Comparison of ENCODE assay signal across 29 cellular contexts in the genomic region with DNA sequence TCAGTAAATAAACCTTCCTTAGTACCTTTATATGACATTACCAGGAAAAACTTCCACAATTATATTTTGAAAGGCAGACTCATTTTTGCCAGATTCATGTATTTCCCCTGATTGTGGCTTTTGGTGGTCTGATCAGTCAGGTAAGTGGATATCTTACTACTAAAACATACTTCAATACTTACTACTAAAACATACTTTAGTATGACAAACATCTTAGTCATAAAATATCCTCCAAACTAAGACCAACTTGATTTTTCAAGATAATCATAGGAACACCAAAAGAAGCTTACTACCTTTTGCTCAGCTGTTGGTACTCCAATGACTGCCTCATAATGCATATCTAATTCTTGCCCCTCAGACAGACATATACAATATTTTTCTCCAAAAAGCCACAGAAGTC. TPM values are rescaled to one million over a fixed set of nuclear protein-coding genes. Genes with fewer than 3 reads are reported as not detected.
DNase-seq lines count a peak whose midpoint lies in the region; ATAC-seq and TF ChIP-seq lines count a peak whose summit lies in the region.
"Had no signal": no experiment of that assay in that cellular context is flagged by ENCODE, and none has a peak within 500 bp of the region (broad histone marks: within the 10 kb centered on the region; RNA-seq: fewer than 3 reads in every experiment).

No MANE protein-coding gene starts in this region.

- H3K36me3 Mint-ChIP-seq in type B pancreatic cell = peaks cover 24% of the 10 kb centered on the region
- H3K36me3 Mint-ChIP-seq: CD4-positive, CD25-positive, alpha-beta regulatory T cell; IgD-negative memory B cell had no signal

- peak overlapping the region; percentile 77 for H3K27ac Mint-ChIP-seq in type B pancreatic cell
- H3K27ac Mint-ChIP-seq: activated CD4-positive, alpha-beta memory T cell treated with anti-CD3 and anti-CD28 coated beads for 36 hours; activated T-cell treated with anti-CD3 and anti-CD28 coated beads, Interleukin-2, amount 50 U/mL, for 72 hours; CD4-positive, CD25-positive, alpha-beta regulatory T cell; IgD-negative memory B cell; naive thymus-derived CD4-positive, alpha-beta T cell had no signal

- no peaks in the 10 kb centered on the region for H3K9me3 Mint-ChIP-seq in type B pancreatic cell
- H3K9me3 Mint-ChIP-seq: H9 had no signal

- CTCF ChIA-PET in SK-N-SH (lab: Yijun Ruan, JAX) = interaction anchor here (1.0 to 3.1 kb wide), 2 partner anchors 9 to 113 kb away, joined by 3 to 15 read pairs; no protein-coding TSS in a partner anchor
- CTCF ChIA-PET in PC-9 (lab: Charles Lee) = interaction anchor here (0.7 kb wide), 1 partner anchor 113 kb away, joined by 4 read pairs; no protein-coding TSS in a partner anchor

- no peaks in the 10 kb centered on the region for H3K27me3 Mint-ChIP-seq in type B pancreatic cell

- ATAC-seq in SK-N-SH treated with all-trans-retinoic acid at 6 μM for 48 hours (no peak), lower lobe of right lung (no peak)
- ATAC-seq: activated T-cell treated with anti-CD3 and anti-CD28 coated beads, Interleukin-2, amount 50 U/mL, for 72 hours; naive thymus-derived CD4-positive, alpha-beta T cell had no signal

- no peak overlapping the region for H3K9ac ChIP-seq in SK-N-SH

- no TSS peak for BruUV-seq in PC-9 (replicated peaks; lab: Mats Ljungman, UMichigan)

- H3K4me3 ChIP-seq in SK-N-SH (ENCODE audit: low read depth in 2 of 2, low read length in 1 of 2) (no peak overlapping the region), PC-9 (no peak overlapping the region; the same call in 1 of the 2 replicates), BE2C (ENCODE audit: low read depth, low read length) (no peak overlapping the region), lower lobe of right lung (no peak overlapping the region)
- H3K4me3 ChIP-seq: ascending aorta, coronary artery, heart right ventricle, psoas muscle, sigmoid colon, transverse colon had no signal

- intact Hi-C loops in PC-9 (cut with micrococcal nuclease; ENCODE audit: unreplicated experiment) = loop anchor here (2.0 kb wide), 1 partner anchor 112 kb away; no protein-coding TSS in a partner anchor
- intact Hi-C loops in lower lobe of right lung (cut with DNase I) = no loop called here

- H4K20me1 ChIP-seq in SK-N-SH (ENCODE audit: insufficient read depth) (peaks cover 91% of the 10 kb centered on the region), PC-9 (ENCODE audit: insufficient read depth) (peaks cover 46% of the 10 kb centered on the region)

- H3K4me1 Mint-ChIP-seq in type B pancreatic cell (ENCODE audit: unreplicated experiment) = peaks cover 32% of the 10 kb centered on the region
- H3K4me1 Mint-ChIP-seq: CD4-positive, CD25-positive, alpha-beta regulatory T cell; naive thymus-derived CD4-positive, alpha-beta T cell had no signal

- H3K4me2 ChIP-seq in SK-N-SH = no peak overlapping the region
- peak overlapping the region; percentile 65 for H3K4me2 ChIP-seq in PC-9

- POLR2A ChIA-PET in SK-N-SH (lab: Yijun Ruan, JAX) (no interaction called here), PC-9 (lab: Charles Lee; ENCODE audit: unreplicated experiment) (interaction anchor here (0.6 kb wide), 1 partner anchor 112 kb away, joined by 6 read pairs; no protein-coding TSS in a partner anchor)

- no peak overlapping the region for H3K27ac ChIP-seq in SK-N-SH (ENCODE audit: low read depth in 2 of 2, low read length in 1 of 2)
- peak overlapping the region; percentile 65 for H3K27ac ChIP-seq in PC-9
- peak overlapping the region; percentile 64 for H3K27ac ChIP-seq in epithelial cell of prostate
- no peak overlapping the region for H3K27ac ChIP-seq in lower lobe of right lung
- H3K27ac ChIP-seq: ascending aorta, coronary artery, sigmoid colon had no signal

- no peak for TF ChIP-seq EP300 in SK-N-SH (IDR thresholded peaks at IDR 0.05; ENCODE audit: borderline replicate concordance in 1 of 2, low read depth in 1 of 2, low read length in 1 of 2)

- no peaks in the 10 kb centered on the region for H3F3A ChIP-seq in SK-N-SH (replicated peaks; ENCODE audit: insufficient read depth)
- H3F3A ChIP-seq in PC-9 (ENCODE audit: insufficient read depth, low read depth) = peaks cover 24% of the 10 kb centered on the region

- TF ChIP-seq CTCF in SK-N-SH (IDR thresholded peaks at IDR 0.05) = no peak
- TF ChIP-seq CTCF in PC-9 (conservative IDR thresholded peaks at IDR 0.05) = no peak
- no peak for TF ChIP-seq CTCF in type B pancreatic cell (conservative IDR thresholded peaks at IDR 0.05)
- TF ChIP-seq CTCF in BE2C (IDR thresholded peaks at IDR 0.05; ENCODE audit: low read depth, low read length) = no peak
- no peak for TF ChIP-seq CTCF in lower lobe of right lung (IDR thresholded peaks at IDR 0.05)

- TF ChIP-seq RAD21 in SK-N-SH (IDR thresholded peaks at IDR 0.05; ENCODE audit: low read length) = no peak

- H3K27me3 ChIP-seq in SK-N-SH (ENCODE audit: insufficient read depth) = no peaks in the 10 kb centered on the region
- no peaks in the 10 kb centered on the region for H3K27me3 ChIP-seq in PC-9 (ENCODE audit: insufficient read depth, low read depth)
- H3K27me3 ChIP-seq in BE2C = no peaks in the 10 kb centered on the region
- H3K27me3 ChIP-seq in lower lobe of right lung (ENCODE audit: low read depth) = no peaks in the 10 kb centered on the region
- H3K27me3 ChIP-seq: ascending aorta, sigmoid colon, transverse colon had no signal

- H3K4me1 ChIP-seq in SK-N-SH (ENCODE audit: control insufficient read depth in 1 of 2, insufficient read depth in 2 of 2, low read depth in 1 of 2, low read length in 1 of 2) = peaks cover 0 to 3% of the 10 kb centered on the region in 2 experiments; a peak in 3 of 4 replicates
- H3K4me1 ChIP-seq in PC-9 (replicated peaks; ENCODE audit: insufficient read depth) = peaks cover 60% of the 10 kb centered on the region
- no peaks in the 10 kb centered on the region for H3K4me1 ChIP-seq in BE2C
- H3K4me1 ChIP-seq in lower lobe of right lung = peaks cover 70% of the 10 kb centered on the region

- no peak overlapping the region for H2AFZ ChIP-seq in SK-N-SH (ENCODE audit: low read depth)
- H2AFZ ChIP-seq in PC-9 = no peak overlapping the region

- no peaks in the 10 kb centered on the region for H3K9me3 ChIP-seq in SK-N-SH
- no peaks in the 10 kb centered on the region for H3K9me3 ChIP-seq in PC-9 (ENCODE audit: insufficient read depth, low read depth)
- H3K9me3 ChIP-seq in BE2C = no peaks in the 10 kb centered on the region
- no peaks in the 10 kb centered on the region for H3K9me3 ChIP-seq in lower lobe of right lung
- H3K9me3 ChIP-seq: ascending aorta, psoas muscle, sigmoid colon, transverse colon had no signal

- DNase-seq in SK-N-SH (no peak), PC-9 (no peak), epithelial cell of prostate (ENCODE audit: low read depth, low spot score) (no peak), type B pancreatic cell (ENCODE audit: extremely low spot score, unreplicated experiment) (no peak), BE2C (no peak), GDM1 (lab: John Stamatoyannopoulos, UW) (no peak), lower lobe of right lung (no peak)
- DNase-seq: 8988T; activated CD4-positive, alpha-beta memory T cell treated with anti-CD3 and anti-CD28 coated beads for 36 hours; activated CD4-positive, alpha-beta T cell treated with anti-CD3 and anti-CD28 coated beads for 1 hour; activated T-cell treated with anti-CD3 and anti-CD28 coated beads, Interleukin-2, amount 50 U/mL, for 72 hours; CD4-positive, CD25-positive, alpha-beta regulatory T cell; DMS79 treated with DMSO at 0.1 percent for 48 hours; effector CD8-positive, alpha-beta T cell; H9; heart right ventricle; kidney; naive thymus-derived CD4-positive, alpha-beta T cell; NCI-H1092; NCI-H1694; psoas muscle; sigmoid colon; stimulated activated CD4-positive, alpha-beta T cell treated with anti-CD3 and anti-CD28 coated beads, Interleukin-4, amount 100 ng/mL, for 24 hours; transverse colon had no signal

- H3K9me2 ChIP-seq in SK-N-SH (no peaks in the 10 kb centered on the region), PC-9 (ENCODE audit: insufficient read depth) (no peaks in the 10 kb centered on the region)

- H3K36me3 ChIP-seq in SK-N-SH (replicated peaks in 1 of 2; ENCODE audit: control insufficient read depth in 1 of 2, insufficient read depth in 2 of 2, low read length in 1 of 2) (no peaks in the 10 kb centered on the region), PC-9 (ENCODE audit: low read depth) (no peaks in the 10 kb centered on the region), BE2C (no peaks in the 10 kb centered on the region), lower lobe of right lung (no peaks in the 10 kb centered on the region)
- H3K36me3 ChIP-seq: ascending aorta, heart right ventricle, sigmoid colon, transverse colon had no signal

- H3K79me2 ChIP-seq in SK-N-SH (ENCODE audit: insufficient read depth) (peaks cover 100% of the 10 kb centered on the region), PC-9 (ENCODE audit: low read depth) (peaks cover 96% of the 10 kb centered on the region)

- H3K4me3 Mint-ChIP-seq in type B pancreatic cell = peak overlapping the region; percentile 5
- H3K4me3 Mint-ChIP-seq: activated CD4-positive, alpha-beta memory T cell treated with anti-CD3 and anti-CD28 coated beads for 36 hours; activated T-cell treated with anti-CD3 and anti-CD28 coated beads, Interleukin-2, amount 50 U/mL, for 72 hours; CD4-positive, CD25-positive, alpha-beta regulatory T cell; H9; IgD-negative memory B cell; naive thymus-derived CD4-positive, alpha-beta T cell had no signal

TF ChIP-seq in SK-N-SH, 30 proteins besides CTCF, POLR2A, EP300 and RAD21 (continues in another document):
- TF ChIP-seq FOSL2 (IDR thresholded peaks at IDR 0.05; ENCODE audit: borderline replicate concordance, low read depth) = 0 out of 2 replicates have a peak, but pooled peaks have one; percentile 26

TF ChIP-seq in SK-N-SH treated with all-trans-retinoic acid at 6 μM for 48 hours, 23 proteins besides CTCF, POLR2A, EP300 and RAD21 (continues in another document):
- no peak for TF ChIP-seq ESRRG (CRISPR knock-in tag; IDR thresholded peaks at IDR 0.05)
- no peak for TF ChIP-seq PPARA (CRISPR knock-in tag; IDR thresholded peaks at IDR 0.05; ENCODE audit: borderline replicate concordance)
- TF ChIP-seq OSR1 (CRISPR knock-in tag; IDR thresholded peaks at IDR 0.05) = no peak
- TF ChIP-seq ZNF70 (CRISPR knock-in tag; IDR thresholded peaks at IDR 0.05) = no peak
- TF ChIP-seq ZNF8 (CRISPR knock-in tag; IDR thresholded peaks at IDR 0.05) = no peak
- no peak for TF ChIP-seq BACH2 (CRISPR knock-in tag; IDR thresholded peaks at IDR 0.05; ENCODE audit: borderline replicate concordance)
- TF ChIP-seq ARNTL (CRISPR knock-in tag; IDR thresholded peaks at IDR 0.05; ENCODE audit: borderline replicate concordance, low read depth) = no peak

RNA-seq across cellular contexts. Expression of gene TJP1, which starts 9.3 kb away (rescaled TPM):
- polyA plus RNA-seq in SK-N-SH (2012; rRNA removed) = 17.5 and 23.7 TPM in 2 replicates
- polyA plus RNA-seq in SK-N-SH (2012; cell fraction: cytosol; rRNA removed) = 19.8 and 19.9 TPM in 2 replicates
- 15.4 and 26.0 TPM in 2 replicates for polyA plus RNA-seq in SK-N-SH (2012; cell fraction: nucleus; rRNA removed)
- 152 and 159 TPM in 2 replicates for total RNA-seq in PC-9 (2021)
- 89.3 and 111 TPM in 2 replicates for total RNA-seq in type B pancreatic cell (ENCODE audit: low replicate concordance)
- 3.1 TPM for polyA plus RNA-seq in BE2C (2012; ENCODE audit: insufficient read depth, insufficient read length, low read depth)
- total RNA-seq in lower lobe of right lung = 115 TPM
- total RNA-seq: activated CD4-positive, alpha-beta memory T cell treated with anti-CD3 and anti-CD28 coated beads for 36 hours; CD4-positive, CD25-positive, alpha-beta regulatory T cell; naive thymus-derived CD4-positive, alpha-beta T cell; T-helper 1 cell treated with Interleukin-12 subunit alpha and Interleukin-12 subunit beta and Interleukin-4 antibody, amounts not matched to agents 30 ng/mL and 1 ng/mL, for 36 hours had no signal
- polyA plus RNA-seq: IgD-negative memory B cell; naive thymus-derived CD4-positive, alpha-beta T cell had no signal

Comparison
In these comparisons a context has a peak if more than half of its experiments do, and no peak if none do; other contexts are left out.
1. H3K27ac ChIP-seq: peak in PC-9 (single experiment) and epithelial cell of prostate (single experiment); none in SK-N-SH (0 of 2) and lower lobe of right lung (single experiment).